ENCODE assay signal across 8 cellular contexts in genomic region chr6:41638002-41638800, GRCh38. TPM values are rescaled to one million over a fixed set of nuclear protein-coding genes. Genes with fewer than 3 reads are reported as not detected.
DNase-seq lines count a peak whose midpoint lies in the region; ATAC-seq and TF ChIP-seq lines count a peak whose summit lies in the region.

Gene MDFI (plus strand): TSS chr6:41638468. CDS start chr6:41638750, 282 bp downstream.

- no peak for DNase-seq in activated naive CD4-positive, alpha-beta T cell treated with anti-CD3 and anti-CD28 coated beads, Interleukin-2, amount 50 U/mL, for 72 hours (ENCODE audit: low spot score in 2 of 2)
- no peak for DNase-seq in dorsolateral prefrontal cortex
- no peak for DNase-seq in DMS114 treated with DMSO at 0.1 percent for 48 hours (lab: John Stamatoyannopoulos, UW; ENCODE audit: unreplicated experiment)
- no peak for DNase-seq in foreskin melanocyte

- no peaks in the 10 kb centered on the region for H3K36me3 Mint-ChIP-seq in activated naive CD4-positive, alpha-beta T cell treated with anti-CD3 and anti-CD28 coated beads, Interleukin-2, amount 50 U/mL, for 24 hours
- H3K36me3 Mint-ChIP-seq in activated naive CD4-positive, alpha-beta T cell treated with anti-CD3 and anti-CD28 coated beads, Interleukin-2, amount 50 U/mL, for 72 hours = no peaks in the 10 kb centered on the region

- H3K4me3 Mint-ChIP-seq in activated naive CD4-positive, alpha-beta T cell treated with anti-CD3 and anti-CD28 coated beads, Interleukin-2, amount 50 U/mL, for 24 hours = peak within 1 kb of the TSS; percentile 78

- H3K4me1 ChIP-seq in mucosa of stomach (ENCODE audit: control insufficient read depth, insufficient read depth, low read length) (peaks cover 17% of the 10 kb centered on the region), urinary bladder (ENCODE audit: insufficient read depth) (no peaks in the 10 kb centered on the region)

- no peaks in the 10 kb centered on the region for H3K9me3 ChIP-seq in mucosa of stomach (ENCODE audit: control insufficient read depth, low read length)

- peak within 1 kb of the TSS; percentile 70 for H3K9ac ChIP-seq in mucosa of stomach (ENCODE audit: low read length)

- ATAC-seq in activated naive CD4-positive, alpha-beta T cell treated with anti-CD3 and anti-CD28 coated beads, Interleukin-2, amount 50 U/mL, for 72 hours = no peak
- ATAC-seq in GM18867 (IDR thresholded peaks at IDR 0.05; ENCODE audit: unreplicated experiment) = no peak

- no peak within 1 kb of the TSS for H3K27ac Mint-ChIP-seq in activated naive CD4-positive, alpha-beta T cell treated with anti-CD3 and anti-CD28 coated beads, Interleukin-2, amount 50 U/mL, for 24 hours
- peak within 1 kb of the TSS in 1 of 2 donors; percentile 79 for H3K27ac Mint-ChIP-seq in activated naive CD4-positive, alpha-beta T cell treated with anti-CD3 and anti-CD28 coated beads, Interleukin-2, amount 50 U/mL, for 72 hours

- H3K36me3 ChIP-seq in mucosa of stomach (ENCODE audit: control insufficient read depth, insufficient read depth, low read length) = no peaks in the 10 kb centered on the region
- H3K36me3 ChIP-seq in urinary bladder (ENCODE audit: insufficient read depth) = no peaks in the 10 kb centered on the region

- H3K4me1 Mint-ChIP-seq in activated naive CD4-positive, alpha-beta T cell treated with anti-CD3 and anti-CD28 coated beads, Interleukin-2, amount 50 U/mL, for 24 hours = peaks cover 11% of the 10 kb centered on the region

- peaks cover 35% of the 10 kb centered on the region for H3K27me3 Mint-ChIP-seq in activated naive CD4-positive, alpha-beta T cell treated with anti-CD3 and anti-CD28 coated beads, Interleukin-2, amount 50 U/mL, for 24 hours

- no peaks in the 10 kb centered on the region for H3K9me3 Mint-ChIP-seq in activated naive CD4-positive, alpha-beta T cell treated with anti-CD3 and anti-CD28 coated beads, Interleukin-2, amount 50 U/mL, for 24 hours
- H3K9me3 Mint-ChIP-seq in activated naive CD4-positive, alpha-beta T cell treated with anti-CD3 and anti-CD28 coated beads, Interleukin-2, amount 50 U/mL, for 72 hours = no peaks in the 10 kb centered on the region

- H3K27me3 ChIP-seq in dorsolateral prefrontal cortex (peaks cover 0 to 59% (median 34%) of the 10 kb centered on the region in 45 donors), mucosa of stomach (ENCODE audit: control insufficient read depth, insufficient read depth, low read length) (peaks cover 31% of the 10 kb centered on the region)

- 1% methylated on average over 74 of the region's 75 CpGs for WGBS in urinary bladder

- intact Hi-C loops in dorsolateral prefrontal cortex (cut with DNase I) = no loop called here

- no peak for TF ChIP-seq CTCF in dorsolateral prefrontal cortex (IDR thresholded peaks at IDR 0.05 in 54 of 56, conservative IDR thresholded peaks at IDR 0.05 in 2 of 56; ENCODE audit: low read depth in 1 of 56, partially characterized antibody in 56 of 56)

- H3K4me3 ChIP-seq in dorsolateral prefrontal cortex = peak within 1 kb of the TSS; percentile 3 to 71 (median 49)
- peak within 1 kb of the TSS; percentile 42 for H3K4me3 ChIP-seq in mucosa of stomach (ENCODE audit: low read length)
- peak within 1 kb of the TSS; percentile 35 for H3K4me3 ChIP-seq in urinary bladder (ENCODE audit: low read depth, low read length)

- H3K27ac ChIP-seq in dorsolateral prefrontal cortex (peak within 1 kb of the TSS in 8 of 59 donors; percentile 1 to 58 (median 32)), urinary bladder (ENCODE audit: low read depth) (peak within 1 kb of the TSS; percentile 24)

RNA-seq across cellular contexts. Expression of gene MDFI, which starts in this region (rescaled TPM):
- total RNA-seq in activated naive CD4-positive, alpha-beta T cell treated with anti-CD3 and anti-CD28 coated beads, Interleukin-2, amount 50 U/mL, for 72 hours = not detected
- total RNA-seq in dorsolateral prefrontal cortex = 10 to 100 TPM in 1 of 120 experiments, 1 to 10 TPM in 100, under 1 TPM in 18, not detected in 1; 0.46 to 11.7 (median 2.2) TPM
- 32.6 TPM for total RNA-seq in urinary bladder
- polyA plus RNA-seq in urinary bladder = 20.6 TPM
